ENCODE assay signal across 20 cellular contexts in the genomic region with DNA sequence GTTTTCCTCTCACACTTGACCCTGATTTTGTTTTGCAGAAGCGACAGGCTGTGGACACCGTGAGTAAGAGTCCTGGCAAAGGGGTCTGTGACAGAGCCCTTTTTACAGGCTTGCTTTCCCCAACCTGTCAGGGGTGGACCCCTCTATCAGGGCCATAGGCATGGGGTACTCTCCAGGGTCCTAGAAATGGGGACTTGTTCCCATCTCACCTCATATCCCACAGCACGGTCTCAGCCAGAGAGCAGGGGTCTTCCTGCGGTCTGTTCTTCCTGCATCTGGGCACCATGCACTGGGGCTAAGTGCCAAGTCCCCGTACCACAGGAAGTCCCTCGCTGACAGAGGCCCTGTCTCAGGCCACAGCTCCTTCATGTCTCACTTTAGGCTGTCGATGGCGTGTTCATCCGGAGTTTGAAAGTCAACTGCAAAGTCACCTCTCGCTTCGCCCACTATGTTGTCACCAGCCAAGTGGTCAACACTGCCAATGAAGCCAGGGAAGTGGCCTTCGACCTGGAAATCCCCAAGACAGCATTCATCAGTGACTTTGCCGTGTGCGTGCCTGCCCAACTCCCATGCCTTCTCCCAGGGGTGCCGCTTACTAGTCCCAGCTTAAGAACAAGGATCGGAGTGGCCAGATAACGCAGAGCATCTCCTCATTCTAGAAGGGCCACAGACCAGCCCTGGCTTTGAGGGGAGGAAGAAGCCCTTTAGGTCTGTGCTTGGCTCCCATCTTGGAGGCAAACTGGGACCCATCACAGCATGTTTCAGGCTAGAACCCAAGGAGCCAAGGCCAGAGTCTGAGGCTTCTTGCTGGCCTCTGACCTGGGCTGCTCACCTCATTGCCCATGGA. TPM values are rescaled to one million over a fixed set of nuclear protein-coding genes. Genes with fewer than 3 reads are reported as not detected.
DNase-seq lines count a peak whose midpoint lies in the region; ATAC-seq and TF ChIP-seq lines count a peak whose summit lies in the region.
"Had no signal": no experiment of that assay in that cellular context is flagged by ENCODE, and none has a peak within 500 bp of the region (broad histone marks: within the 10 kb centered on the region; RNA-seq: fewer than 3 reads in every experiment).

No MANE protein-coding gene starts in this region.

- intact Hi-C loops in spleen (cut with DNase I; ENCODE audit: low total_unique reads), result no loop called here

- no peak overlapping the region for H3K27ac ChIP-seq in OCI-LY3 (ENCODE audit: low read length)
- H3K27ac ChIP-seq in liver (ENCODE audit: low read depth in 1 of 2, low read length in 2 of 2), result peak overlapping the region; percentile 92 to 99
- no peak overlapping the region for H3K27ac ChIP-seq in spleen
- H3K27ac ChIP-seq in smooth muscle cell (ENCODE audit: low read depth), result no peak overlapping the region
- H3K27ac ChIP-seq: C4-2B had no signal

- H3K9me3 ChIP-seq in OCI-LY3 (ENCODE audit: insufficient read depth, low read length), result no peaks in the 10 kb centered on the region
- no peaks in the 10 kb centered on the region for H3K9me3 ChIP-seq in liver (ENCODE audit: control insufficient read depth in 4 of 4, low read length in 3 of 4)
- no peaks in the 10 kb centered on the region for H3K9me3 ChIP-seq in spleen
- H3K9me3 ChIP-seq in smooth muscle cell (replicated peaks; ENCODE audit: low read depth), result no peaks in the 10 kb centered on the region

- TF ChIP-seq RAD21 in liver (IDR thresholded peaks at IDR 0.05), result peak; percentile 16 to 23

- no peak overlapping the region for H3K4me3 ChIP-seq in OCI-LY3 (ENCODE audit: low read length)
- H3K4me3 ChIP-seq in liver (ENCODE audit: low read depth in 1 of 3, low read length in 3 of 3), result peak overlapping the region; percentile 49 to 86 (median 73)
- H3K4me3 ChIP-seq in spleen, result no peak overlapping the region
- no peak overlapping the region for H3K4me3 ChIP-seq in smooth muscle cell

- no peaks in the 10 kb centered on the region for H3F3A ChIP-seq in smooth muscle cell (ENCODE audit: low read depth)

- H3K4me2 ChIP-seq in OCI-LY3 (ENCODE audit: low read length), result 0 out of 2 replicates have a peak overlapping the region, but pooled peaks have one; percentile 72
- no peak overlapping the region for H3K4me2 ChIP-seq in smooth muscle cell

- H3K79me2 ChIP-seq in OCI-LY3 (ENCODE audit: low read length) (no peaks in the 10 kb centered on the region), smooth muscle cell (ENCODE audit: low read depth) (no peaks in the 10 kb centered on the region)

- no peak overlapping the region for H2AFZ ChIP-seq in OCI-LY3 (ENCODE audit: low read depth, low read length)
- H2AFZ ChIP-seq in smooth muscle cell (ENCODE audit: low read depth), result no peak overlapping the region

- 31% methylated on average over 17 of the region's 17 CpGs for WGBS in liver
- 53 to 66% (median 61%) methylated on average over 14 to 17 of the region's 17 CpGs for WGBS in spleen, 5 donors
- WGBS in smooth muscle cell (ENCODE audit: low lambda C conversion rate), result 93% methylated on average over 17 of the region's 17 CpGs

- TF ChIP-seq POLR2A in spleen (IDR thresholded peaks at IDR 0.05), result no peak

- DNase-seq in activated CD4-positive, CD25-positive, alpha-beta regulatory T cell treated with anti-CD3 and anti-CD28 coated beads, Interleukin-2, amount 50 U/mL, for 72 hours, result peak; percentile 29
- DNase-seq in spleen, result peak; percentile 56
- DNase-seq in smooth muscle cell (lab: John Stamatoyannopoulos, UW; ENCODE audit: unreplicated experiment), result no peak
- no peak for DNase-seq in GM20000 (ENCODE audit: low spot score)
- DNase-seq in epidermal melanocyte (ENCODE audit: insufficient read length, low spot score), result no peak
- DNase-seq: 8988T; activated CD8-positive, alpha-beta T cell treated with anti-CD3 and anti-CD28 coated beads, Interleukin-2, amount 10 ng/mL, durations not matched to agents 7 days and 5 days; DMS153; Kasumi-1; NCI-H1417; NCI-H226; NK-92 treated with Interleukin-12 subunit alpha and Interleukin-12 subunit beta, amount 100 ng/mL, for 24 hours; RPMI8226 had no signal

- H3K4me1 ChIP-seq in OCI-LY3 (ENCODE audit: low read length), result peaks cover 35% of the 10 kb centered on the region
- peaks cover 14 to 80% (median 62%) of the 10 kb centered on the region in 4 donors for H3K4me1 ChIP-seq in liver (ENCODE audit: control insufficient read depth in 4 of 4, insufficient read depth in 4 of 4, low read length in 3 of 4)
- H3K4me1 ChIP-seq in spleen, result peaks cover 0 to 13% (median 7%) of the 10 kb centered on the region in 6 donors
- no peaks in the 10 kb centered on the region for H3K4me1 ChIP-seq in smooth muscle cell (ENCODE audit: low read depth)

- H3K27me3 ChIP-seq in OCI-LY3 (ENCODE audit: low read depth, low read length) (no peaks in the 10 kb centered on the region), liver (ENCODE audit: control insufficient read depth in 4 of 4, insufficient read depth in 4 of 4, low read length in 3 of 4) (no peaks in the 10 kb centered on the region), spleen (replicated peaks in 1 of 7) (no peaks in the 10 kb centered on the region), smooth muscle cell (ENCODE audit: low read depth) (peaks cover 26% of the 10 kb centered on the region)

- H3K9ac ChIP-seq in OCI-LY3 (ENCODE audit: low read length) (no peak overlapping the region), liver (ENCODE audit: low read depth in 1 of 2, low read length in 2 of 2) (peak overlapping the region; percentile 76 to 97), smooth muscle cell (ENCODE audit: low read depth) (no peak overlapping the region)

- H3K36me3 ChIP-seq in OCI-LY3 (replicated peaks; ENCODE audit: low read depth, low read length), result no peaks in the 10 kb centered on the region
- H3K36me3 ChIP-seq in liver (ENCODE audit: control insufficient read depth in 4 of 4, insufficient read depth in 3 of 4, low read depth in 1 of 4, low read length in 3 of 4), result peaks cover 4 to 20% (median 12%) of the 10 kb centered on the region in 4 donors
- H3K36me3 ChIP-seq in spleen, result no peaks in the 10 kb centered on the region
- H3K36me3 ChIP-seq in smooth muscle cell (ENCODE audit: low read depth), result no peaks in the 10 kb centered on the region

- ATAC-seq in activated CD4-positive, CD25-positive, alpha-beta regulatory T cell treated with anti-CD3 and anti-CD28 coated beads, Interleukin-2, amount 50 U/mL, for 24 hours, result no peak
- ATAC-seq: activated CD8-positive, alpha-beta T cell treated with anti-CD3 and anti-CD28 coated beads, Interleukin-2, amount 10 ng/mL, durations not matched to agents 7 days and 5 days; left colon had no signal

- H4K20me1 ChIP-seq in OCI-LY3 (ENCODE audit: insufficient read depth, low read length), result no peaks in the 10 kb centered on the region
- H4K20me1 ChIP-seq in smooth muscle cell (ENCODE audit: low read depth), result no peaks in the 10 kb centered on the region

- TF ChIP-seq CTCF in OCI-LY3 (IDR thresholded peaks at IDR 0.05; ENCODE audit: low read depth, low read length) (no peak), liver (IDR thresholded peaks at IDR 0.05; ENCODE audit: low read depth, low read length, missing input control) (no peak), spleen (IDR thresholded peaks at IDR 0.05 in 8 of 11, conservative IDR thresholded peaks at IDR 0.05 in 3 of 11) (no peak), smooth muscle cell (IDR thresholded peaks at IDR 0.05; ENCODE audit: borderline replicate concordance, insufficient read depth, poor library complexity, severe bottlenecking) (no peak), GM20000 (IDR thresholded peaks at IDR 0.05; ENCODE audit: extremely low read depth, missing control alignments) (no peak)

TF ChIP-seq in liver, 16 proteins besides CTCF, POLR2A, EP300 and RAD21 (continues in another document):
- TF ChIP-seq, protein P1, sequence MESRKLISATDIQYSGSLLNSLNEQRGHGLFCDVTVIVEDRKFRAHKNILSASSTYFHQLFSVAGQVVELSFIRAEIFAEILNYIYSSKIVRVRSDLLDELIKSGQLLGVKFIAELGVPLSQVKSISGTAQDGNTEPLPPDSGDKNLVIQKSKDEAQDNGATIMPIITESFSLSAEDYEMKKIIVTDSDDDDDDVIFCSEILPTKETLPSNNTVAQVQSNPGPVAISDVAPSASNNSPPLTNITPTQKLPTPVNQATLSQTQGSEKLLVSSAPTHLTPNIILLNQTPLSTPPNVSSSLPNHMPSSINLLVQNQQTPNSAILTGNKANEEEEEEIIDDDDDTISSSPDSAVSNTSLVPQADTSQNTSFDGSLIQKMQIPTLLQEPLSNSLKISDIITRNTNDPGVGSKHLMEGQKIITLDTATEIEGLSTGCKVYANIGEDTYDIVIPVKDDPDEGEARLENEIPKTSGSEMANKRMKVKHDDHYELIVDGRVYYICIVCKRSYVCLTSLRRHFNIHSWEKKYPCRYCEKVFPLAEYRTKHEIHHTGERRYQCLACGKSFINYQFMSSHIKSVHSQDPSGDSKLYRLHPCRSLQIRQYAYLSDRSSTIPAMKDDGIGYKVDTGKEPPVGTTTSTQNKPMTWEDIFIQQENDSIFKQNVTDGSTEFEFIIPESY (IDR thresholded peaks at IDR 0.05), result no peak
- no peak for TF ChIP-seq HNF4G (IDR thresholded peaks at IDR 0.05)

RNA-seq across cellular contexts. Expression of a gene that starts 0.8 kb away (rescaled TPM):
- 1,000 to 10,000 TPM; 1,022 to 1,400 TPM for total RNA-seq in liver
- 1,000 to 10,000 TPM; 1,193 to 1,291 TPM for polyA plus RNA-seq in liver
- 1 to 10 TPM in 4 of 7 donors, under 1 TPM in 3; 0.65 to 4.0 (median 1.5) TPM for total RNA-seq in spleen
- 10 to 100 TPM in 1 of 3 donors, 1 to 10 TPM in 2; 4.4 to 11.4 (median 5.9) TPM for polyA plus RNA-seq in spleen
- total RNA-seq in smooth muscle cell, result not detected in 2 replicates
- polyA plus RNA-seq in smooth muscle cell, result 0.33 TPM in 1 of 2 replicates, not detected in the other
- total RNA-seq: activated CD8-positive, alpha-beta T cell treated with anti-CD3 and anti-CD28 coated beads, Interleukin-2, amount 10 ng/mL, durations not matched to agents 7 days and 5 days; activated T-helper 2 cell treated with anti-CD3 and anti-CD28 coated beads, Interferon-gamma antibody, Interleukin-2, Interleukin-4, amounts not matched to agents 10 μg/mL and 5 μg/mL and 100 μg/mL, durations not matched to agents 14 hours and 24 hours and 36 hours; left colon; urinary bladder had no signal

RNA-seq across cellular contexts. Expression of a gene that starts 7.4 kb away (rescaled TPM):
- total RNA-seq in liver (10 to 100 TPM; 24.0 to 28.7 TPM), spleen (10 to 100 TPM; 17.4 to 28.0 (median 26.3) TPM), smooth muscle cell (9.6 and 11.0 TPM in 2 replicates)
- polyA plus RNA-seq in liver (1 to 10 TPM; 5.4 to 6.8 TPM), spleen (1 to 10 TPM; 3.2 to 5.5 (median 4.9) TPM), smooth muscle cell (7.1 and 8.6 TPM in 2 replicates)

RNA-seq across cellular contexts. Expression of a gene that starts 16.4 kb away (rescaled TPM):
- total RNA-seq in liver (1,000 to 10,000 TPM in 1 of 2 donors, 100 to 1,000 TPM in 1; 507 to 1,075 TPM), spleen (10 to 100 TPM in 6 of 7 donors, 1 to 10 TPM in 1; 8.0 to 53.7 (median 17.6) TPM), smooth muscle cell (not detected in 2 replicates)
- polyA plus RNA-seq in liver (1,000 to 10,000 TPM in 1 of 2 donors, 100 to 1,000 TPM in 1; 743 to 1,326 TPM), spleen (10 to 100 TPM; 12.4 to 44.4 (median 15.2) TPM), smooth muscle cell (0.35 TPM in 1 of 2 replicates, not detected in the other)
- total RNA-seq: activated CD8-positive, alpha-beta T cell treated with anti-CD3 and anti-CD28 coated beads, Interleukin-2, amount 10 ng/mL, durations not matched to agents 7 days and 5 days; activated T-helper 2 cell treated with anti-CD3 and anti-CD28 coated beads, Interferon-gamma antibody, Interleukin-2, Interleukin-4, amounts not matched to agents 10 μg/mL and 5 μg/mL and 100 μg/mL, durations not matched to agents 14 hours and 24 hours and 36 hours had no signal

RNA-seq across cellular contexts. Expression of a gene that starts 52.3 kb away (rescaled TPM):
- total RNA-seq in liver (1,000 to 10,000 TPM in 1 of 2 donors, 100 to 1,000 TPM in 1; 447 to 2,000 TPM), spleen (10 to 100 TPM in 6 of 7 donors, 1 to 10 TPM in 1; 9.9 to 27.4 (median 20.1) TPM), smooth muscle cell (1.6 and 2.3 TPM in 2 replicates)
- polyA plus RNA-seq in liver (1,000 to 10,000 TPM; 2,821 to 3,354 TPM), spleen (10 to 100 TPM; 10.4 to 54.2 (median 30.3) TPM), smooth muscle cell (1.6 and 4.5 TPM in 2 replicates)

RNA-seq across cellular contexts. Expression of a gene that starts 56.6 kb away (rescaled TPM):
- total RNA-seq in liver (10 to 100 TPM in 1 of 2 donors, under 1 TPM in 1; 0.25 to 12.1 TPM), spleen (1 to 10 TPM in 5 of 7 donors, not detected in 2; 2.5 to 6.8 (median 3.4) TPM), smooth muscle cell (2.2 TPM in 1 of 2 replicates, not detected in the other)
- polyA plus RNA-seq in liver (1 to 10 TPM; 1.8 to 6.1 TPM), spleen (10 to 100 TPM; 10.0 to 17.8 (median 16.1) TPM), smooth muscle cell (0.30 and 0.98 TPM in 2 replicates)

Comparison
In these comparisons a context has a peak if more than half of its experiments do, and no peak if none do; other contexts are left out.
1. DNase-seq: peak in activated CD4-positive, CD25-positive, alpha-beta regulatory T cell treated with anti-CD3 and anti-CD28 coated beads, Interleukin-2, amount 50 U/mL, for 72 hours (single experiment) and spleen (single experiment); none in smooth muscle cell (single experiment), GM20000 (single experiment) and epidermal melanocyte (single experiment).
2. H3K27ac ChIP-seq: peak in liver (2 of 2); none in OCI-LY3 (single experiment), spleen (0 of 8) and smooth muscle cell (single experiment).
3. H3K4me3 ChIP-seq: peak in liver (3 of 3); none in OCI-LY3 (single experiment), spleen (0 of 8) and smooth muscle cell (single experiment).
4. H3K9ac ChIP-seq: peak in liver (2 of 2); none in OCI-LY3 (single experiment) and smooth muscle cell (single experiment).
5. RNA of a gene that starts 0.8 kb away (total RNA-seq): 1,022 to 1,400 TPM in liver; 0.65 to 4.0 TPM in spleen and not detected in smooth muscle cell; every median in the first group is over 100 times any median in the second.
6. RNA of a gene that starts 16.4 kb away (total RNA-seq): 507 to 1,075 TPM in liver; 8.0 to 53.7 TPM in spleen and not detected in smooth muscle cell; every median in the first group is over 4 times any median in the second.